8 cellular contexts compared by ENCODE assay signal in genomic region chr14:69571879-69572633, GRCh38. TPM values are rescaled to one million over a fixed set of nuclear protein-coding genes. Genes with fewer than 3 reads are reported as not detected.
DNase-seq lines count a peak whose midpoint lies in the region; ATAC-seq and TF ChIP-seq lines count a peak whose summit lies in the region.

No MANE protein-coding gene starts in this region.

- H3K27me3 ChIP-seq in left ventricle myocardium inferior (ENCODE audit: low read depth) = peaks cover 100% of the 10 kb centered on the region

- peak overlapping the region; percentile 66 for H3K4me3 ChIP-seq in left ventricle myocardium inferior

- H3K4me1 ChIP-seq in left ventricle myocardium inferior = peaks cover 36% of the 10 kb centered on the region

- CTCF ChIA-PET in HEK293T (lab: Yijun Ruan, JAX) (interaction anchor here (0.6 to 6.9 kb wide), 5 partner anchors 8 to 155 kb away, joined by 3 to 39 read pairs (median 4); no protein-coding TSS in a partner anchor), T-cell (lab: Charles Lee) (interaction anchor here (0.5 to 0.6 kb wide), 4 partner anchors 19 to 159 kb away, joined by 3 to 8 read pairs (median 4); no protein-coding TSS in a partner anchor)

- H3K9me3 Mint-ChIP-seq in T-cell = no peaks in the 10 kb centered on the region
- no peaks in the 10 kb centered on the region for H3K9me3 Mint-ChIP-seq in stimulated activated naive B cell treated with anti-CD40 and anti-IgM and Interleukin-4, amounts not matched to agents 10 μg/mL and 1 μg/mL and 100 μg/mL, for 72 hours

- H3K36me3 Mint-ChIP-seq in T-cell = no peaks in the 10 kb centered on the region
- no peaks in the 10 kb centered on the region for H3K36me3 Mint-ChIP-seq in stimulated activated naive B cell treated with anti-CD40 and anti-IgM and Interleukin-4, amounts not matched to agents 10 μg/mL and 1 μg/mL and 100 μg/mL, for 72 hours

- DNase-seq in HEK293T (ENCODE audit: extremely low spot score) (peak; percentile 68), T-cell (peak in 1 of 34 experiments; percentile 7), left ventricle myocardium inferior (no peak), OCI-M1 (lab: John Stamatoyannopoulos, UW) (no peak), NCI-H1092 (lab: John Stamatoyannopoulos, UW) (no peak)
- no peak for DNase-seq in stimulated activated naive B cell treated with anti-CD40 and anti-IgM and Interleukin-4, amounts not matched to agents 10 μg/mL and 1 μg/mL and 100 μg/mL, for 72 hours

- H3K9me3 ChIP-seq in left ventricle myocardium inferior (replicated peaks) = no peaks in the 10 kb centered on the region

- POLR2A ChIA-PET in HEK293T (lab: Yijun Ruan, JAX) (no interaction called here), T-cell (lab: Charles Lee) (no interaction called here)

- intact Hi-C loops in left ventricle myocardium inferior (cut with micrococcal nuclease) = no loop called here

- ATAC-seq in T-cell (replicated peaks in 1 of 4) = peak in 1 of 4 experiments; percentile 14
- ATAC-seq in stimulated activated naive B cell treated with anti-CD40 and anti-IgM and Interleukin-4, amounts not matched to agents 10 μg/mL and 1 μg/mL and 100 μg/mL, for 72 hours (replicated peaks) = no peak
- ATAC-seq in GM19452 (IDR thresholded peaks at IDR 0.05; ENCODE audit: unreplicated experiment) = no peak
- no peak for ATAC-seq in HG02938 (IDR thresholded peaks at IDR 0.05; ENCODE audit: unreplicated experiment)

- H3K36me3 ChIP-seq in left ventricle myocardium inferior = no peaks in the 10 kb centered on the region

- peaks cover 12 to 20% (median 14%) of the 10 kb centered on the region in 3 donors for H3K4me1 Mint-ChIP-seq in T-cell
- H3K4me1 Mint-ChIP-seq in stimulated activated naive B cell treated with anti-CD40 and anti-IgM and Interleukin-4, amounts not matched to agents 10 μg/mL and 1 μg/mL and 100 μg/mL, for 72 hours = peaks cover 7 to 35% of the 10 kb centered on the region in 2 donors

- H3K4me3 Mint-ChIP-seq in T-cell = peak overlapping the region in 2 of 3 donors; percentile 28 to 61
- H3K4me3 Mint-ChIP-seq in stimulated activated naive B cell treated with anti-CD40 and anti-IgM and Interleukin-4, amounts not matched to agents 10 μg/mL and 1 μg/mL and 100 μg/mL, for 72 hours = peak overlapping the region; percentile 55 to 75

- H3K27ac Mint-ChIP-seq in T-cell = no peak overlapping the region
- H3K27ac Mint-ChIP-seq in stimulated activated naive B cell treated with anti-CD40 and anti-IgM and Interleukin-4, amounts not matched to agents 10 μg/mL and 1 μg/mL and 100 μg/mL, for 72 hours = peak overlapping the region; percentile 42

- peaks cover 57 to 71% of the 10 kb centered on the region in 2 donors for H3K27me3 Mint-ChIP-seq in T-cell
- H3K27me3 Mint-ChIP-seq in stimulated activated naive B cell treated with anti-CD40 and anti-IgM and Interleukin-4, amounts not matched to agents 10 μg/mL and 1 μg/mL and 100 μg/mL, for 72 hours = peaks cover 67 to 90% of the 10 kb centered on the region in 2 donors

- TF ChIP-seq CTCF in left ventricle myocardium inferior (IDR thresholded peaks at IDR 0.05; ENCODE audit: borderline replicate concordance) = no peak

- no peak overlapping the region for H3K27ac ChIP-seq in left ventricle myocardium inferior (replicated peaks)

TF ChIP-seq in HEK293T, 16 proteins besides CTCF, POLR2A, EP300 and RAD21:
- no peak for TF ChIP-seq CTBP1 (IDR thresholded peaks at IDR 0.05; ENCODE audit: borderline replicate concordance)
- peak; percentile 59 for TF ChIP-seq L3MBTL2 (conservative IDR thresholded peaks at IDR 0.05)

RNA-seq across cellular contexts. Expression of gene CCDC177, which starts 2.6 kb away (rescaled TPM):
- total RNA-seq in T-cell (not detected), left ventricle myocardium inferior (not detected)

RNA-seq across cellular contexts. Expression of gene SUSD6, which starts 39.3 kb away (rescaled TPM):
- total RNA-seq in T-cell = 10 to 100 TPM; 53.5 to 75.5 (median 60.4) TPM
- total RNA-seq in left ventricle myocardium inferior = 23.9 TPM
